ENCODE assay signal across 13 cellular contexts in genomic region chr6:53910834-53911233, GRCh38.
A peak's percentile ranks its signal among the peaks of the same experiment; 100 is the strongest.
DNase-seq lines count a peak whose midpoint lies in the region; ATAC-seq lines count a peak whose summit lies in the region.
"Had no signal": no experiment of that assay in that cellular context is flagged by ENCODE, and none has a peak within 500 bp of the region (broad histone marks: within the 10 kb centered on the region; RNA-seq: fewer than 3 reads in every experiment).

No MANE protein-coding gene starts in this region.

- no peaks in the 10 kb centered on the region for H3K36me3 Mint-ChIP-seq in activated naive CD4-positive, alpha-beta T cell treated with anti-CD3 and anti-CD28 coated beads, Interleukin-2, amount 50 U/mL, for 72 hours

- ATAC-seq in activated naive CD4-positive, alpha-beta T cell treated with anti-CD3 and anti-CD28 coated beads, Interleukin-2, amount 50 U/mL, for 72 hours, result no peak
- ATAC-seq: psoas muscle had no signal

- intact Hi-C loops in head of caudate nucleus (cut with DNase I) (loop anchor here (10.0 kb wide), 1 partner anchor 116 kb away; the partner anchor contains the start of gene LRRC1), posterior cingulate gyrus (cut with DNase I) (no loop called here)

- no peak overlapping the region for H3K27ac Mint-ChIP-seq in activated naive CD4-positive, alpha-beta T cell treated with anti-CD3 and anti-CD28 coated beads, Interleukin-2, amount 50 U/mL, for 72 hours

- DNase-seq in COR-L47 (lab: John Stamatoyannopoulos, UW) (peak; percentile 21), amniotic epithelial cell (ENCODE audit: low read depth) (peak; percentile 94), head of caudate nucleus (peak in 36 of 42 donors; percentile 12 to 84 (median 54)), posterior cingulate gyrus (peak in 6 of 10 donors; percentile 20 to 81 (median 39)), OCI-M1 (lab: John Stamatoyannopoulos, UW) (no peak), dedifferentiated amniotic fluid mesenchymal stem cell (ENCODE audit: extremely low spot score) (no peak), EL (no peak)
- no peak for DNase-seq in activated naive CD4-positive, alpha-beta T cell treated with anti-CD3 and anti-CD28 coated beads, Interleukin-2, amount 50 U/mL, for 72 hours (ENCODE audit: low spot score in 2 of 2)
- DNase-seq: activated gamma-delta T cell treated with Interleukin-2 at 50 U/mL for 16 hours, NCI-H526 treated with DMSO at 0.1 percent for 48 hours, Peyer's patch, psoas muscle, WERI-Rb-1 had no signal

- H3K9me3 Mint-ChIP-seq in activated naive CD4-positive, alpha-beta T cell treated with anti-CD3 and anti-CD28 coated beads, Interleukin-2, amount 50 U/mL, for 72 hours, result no peaks in the 10 kb centered on the region

Comparison
In these comparisons a context has a peak if more than half of its experiments do, and no peak if none do; other contexts are left out.
1. DNase-seq: peak in COR-L47 (single experiment), amniotic epithelial cell (single experiment), head of caudate nucleus (36 of 42) and posterior cingulate gyrus (6 of 10); none in activated naive CD4-positive, alpha-beta T cell treated with anti-CD3 and anti-CD28 coated beads, Interleukin-2, amount 50 U/mL, for 72 hours (0 of 2), OCI-M1 (single experiment), dedifferentiated amniotic fluid mesenchymal stem cell (single experiment) and EL (single experiment).